ENCODE assay signal across 14 cellular contexts in genomic region chr16:14325502-14325901, GRCh38.
"Had no signal": no experiment of that assay in that cellular context is flagged by ENCODE, and none has a peak within 500 bp of the region (broad histone marks: within the 10 kb centered on the region; RNA-seq: fewer than 3 reads in every experiment).

No MANE protein-coding gene starts in this region.

- H3K4me3 ChIP-seq: coronary artery, esophagus squamous epithelium, mucosa of descending colon had no signal

- H3K36me3 ChIP-seq: neutrophil had no signal

- DNase-seq: activated CD4-positive, CD25-positive, alpha-beta regulatory T cell treated with anti-CD3 and anti-CD28 coated beads, Interleukin-2, amount 50 U/mL, for 72 hours; activated naive CD4-positive, alpha-beta T cell treated with Interleukin-2 at 50 U/mL for 16 hours; central memory CD4-positive, alpha-beta T cell; effector CD4-positive, alpha-beta T cell; esophagus squamous epithelium; left colon; mucosa of descending colon; naive thymus-derived CD4-positive, alpha-beta T cell; small intestine; T-helper 1 cell; T1000 had no signal

- FAIRE-seq: small intestine had no signal

- H3K4me3 Mint-ChIP-seq: naive thymus-derived CD4-positive, alpha-beta T cell; stimulated activated naive CD8-positive, alpha-beta T cell treated with anti-CD3 and anti-CD28 coated beads, Interleukin-15, Interleukin-2, amounts not matched to agents 100 ng/mL and 50 ng/mL, for 24 hours had no signal

- H3K27ac Mint-ChIP-seq: naive thymus-derived CD4-positive, alpha-beta T cell; stimulated activated naive CD8-positive, alpha-beta T cell treated with anti-CD3 and anti-CD28 coated beads, Interleukin-15, Interleukin-2, amounts not matched to agents 100 ng/mL and 50 ng/mL, for 24 hours had no signal

- H3K27ac ChIP-seq: neutrophil had no signal

- H3K9me3 ChIP-seq: esophagus squamous epithelium, mucosa of descending colon, neutrophil had no signal

- H3K36me3 Mint-ChIP-seq: naive thymus-derived CD4-positive, alpha-beta T cell had no signal

- H3K9me3 Mint-ChIP-seq: naive thymus-derived CD4-positive, alpha-beta T cell; stimulated activated naive CD8-positive, alpha-beta T cell treated with anti-CD3 and anti-CD28 coated beads, Interleukin-15, Interleukin-2, amounts not matched to agents 100 ng/mL and 50 ng/mL, for 24 hours had no signal

- H3K27me3 Mint-ChIP-seq: stimulated activated naive CD8-positive, alpha-beta T cell treated with anti-CD3 and anti-CD28 coated beads, Interleukin-15, Interleukin-2, amounts not matched to agents 100 ng/mL and 50 ng/mL, for 24 hours had no signal

- ATAC-seq: left colon; mucosa of descending colon; naive thymus-derived CD4-positive, alpha-beta T cell had no signal

- H3K27me3 ChIP-seq: esophagus squamous epithelium had no signal
